10 cellular contexts compared by ENCODE assay signal in the genomic region with DNA sequence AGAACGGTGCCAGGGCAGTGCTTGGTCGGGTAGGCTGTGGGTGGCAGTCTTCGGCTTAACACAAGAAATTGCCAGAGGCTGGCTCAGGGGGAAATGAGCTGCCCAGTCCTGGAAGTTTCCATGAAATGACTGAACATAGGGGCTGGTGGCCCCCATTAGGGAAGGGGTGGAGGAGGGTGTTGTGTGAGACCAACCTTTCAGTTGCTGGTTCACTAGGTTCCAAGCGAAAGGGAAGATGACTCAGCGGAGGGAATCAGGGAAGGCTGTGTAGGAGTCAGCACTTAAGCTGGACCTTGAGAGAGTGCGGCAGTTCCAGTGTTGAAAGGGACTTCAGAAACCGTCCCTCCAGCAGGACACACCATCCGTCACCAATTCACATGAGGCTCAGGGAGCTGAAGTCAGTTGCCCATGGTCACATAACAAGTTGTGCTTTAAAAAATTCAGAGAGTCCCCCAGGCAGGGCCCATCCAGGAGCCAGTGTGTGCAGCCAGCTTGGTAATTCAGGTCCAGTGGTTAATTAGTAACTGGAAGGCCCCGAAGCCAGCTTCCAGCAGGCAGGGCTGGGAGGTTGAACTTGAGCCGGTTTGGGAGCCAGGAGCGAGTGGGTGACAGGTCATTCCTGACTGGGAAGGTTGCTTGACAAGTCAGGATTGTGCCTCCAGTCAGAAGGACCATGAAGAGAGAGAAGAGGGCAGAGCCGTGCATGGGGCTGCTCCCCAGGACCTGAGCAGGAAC. TPM values are rescaled to one million over a fixed set of nuclear protein-coding genes. Genes with fewer than 3 reads are reported as not detected.
DNase-seq lines count a peak whose midpoint lies in the region; ATAC-seq, FAIRE-seq and TF ChIP-seq lines count a peak whose summit lies in the region.
"Had no signal": no experiment of that assay in that cellular context is flagged by ENCODE, and none has a peak within 500 bp of the region (broad histone marks: within the 10 kb centered on the region; RNA-seq: fewer than 3 reads in every experiment).

A gene (plus strand): TSS at position 616 of the 735 bp plus-strand sequence. CDS start 7,469 bp downstream, outside the sequence.

- no peaks in the 10 kb centered on the region for H3K9me3 ChIP-seq in lower lobe of right lung
- H3K9me3 ChIP-seq: SJCRH30 had no signal

- no peak within 1 kb of the TSS for H3K4me3 Mint-ChIP-seq in natural killer cell treated with Interleukin-12 subunit alpha and Interleukin-12 subunit beta and Interleukin-15 and Interleukin-18, amount 100 ng/mL, for 72 hours

- FAIRE-seq in bronchial epithelial cell (lab: Jason Lieb, UNC), result no peak

- H3K36me3 Mint-ChIP-seq in natural killer cell treated with Interleukin-12 subunit alpha and Interleukin-12 subunit beta and Interleukin-15 and Interleukin-18, amount 100 ng/mL, for 72 hours, result no peaks in the 10 kb centered on the region

- peaks cover 4% of the 10 kb centered on the region for H3K4me1 ChIP-seq in lower lobe of right lung
- H3K4me1 ChIP-seq: SJCRH30 had no signal

- H3K27ac Mint-ChIP-seq in natural killer cell treated with Interleukin-12 subunit alpha and Interleukin-12 subunit beta and Interleukin-15 and Interleukin-18, amount 100 ng/mL, for 72 hours, result no peak within 1 kb of the TSS

- TF ChIP-seq CTCF in bronchial epithelial cell (IDR thresholded peaks at IDR 0.05; ENCODE audit: insufficient read depth, low read length, severe bottlenecking) (no peak), lower lobe of right lung (IDR thresholded peaks at IDR 0.05) (no peak), subcutaneous adipose tissue (IDR thresholded peaks at IDR 0.05; ENCODE audit: low read depth) (no peak), GM10266 (IDR thresholded peaks at IDR 0.05; ENCODE audit: control insufficient read depth, insufficient read depth, low read depth, missing control alignments) (no peak)

- H3K27me3 Mint-ChIP-seq in natural killer cell treated with Interleukin-12 subunit alpha and Interleukin-12 subunit beta and Interleukin-15 and Interleukin-18, amount 100 ng/mL, for 72 hours, result peaks cover 0 to 5% of the 10 kb centered on the region in 2 donors

- H3K4me3 ChIP-seq in bronchial epithelial cell (ENCODE audit: low read depth, low read length), result no peak within 1 kb of the TSS
- no peak within 1 kb of the TSS for H3K4me3 ChIP-seq in lower lobe of right lung
- H3K4me3 ChIP-seq: SJCRH30 had no signal

- DNase-seq in HuH-7 (ENCODE audit: low spot score) (peak; percentile 93), bronchial epithelial cell (ENCODE audit: low read depth) (peak; percentile 37), lower lobe of right lung (no peak), GM10266 (ENCODE audit: extremely low spot score) (no peak), putamen (ENCODE audit: low spot score) (no peak)
- DNase-seq in natural killer cell treated with Interleukin-12 subunit alpha and Interleukin-12 subunit beta and Interleukin-15 and Interleukin-18, amount 100 ng/mL, for 72 hours (ENCODE audit: low spot score), result no peak
- DNase-seq: NCI-H2081 treated with DMSO at 0.1 percent for 48 hours, SJCRH30 had no signal

- H3K4me1 Mint-ChIP-seq in natural killer cell treated with Interleukin-12 subunit alpha and Interleukin-12 subunit beta and Interleukin-15 and Interleukin-18, amount 100 ng/mL, for 72 hours (ENCODE audit: low read depth in 2 of 2), result no peaks in the 10 kb centered on the region

- peaks cover 2% of the 10 kb centered on the region for H3K27me3 ChIP-seq in bronchial epithelial cell (ENCODE audit: control insufficient read depth, insufficient read depth, low read length)
- no peaks in the 10 kb centered on the region for H3K27me3 ChIP-seq in lower lobe of right lung (ENCODE audit: low read depth)
- H3K27me3 ChIP-seq: SJCRH30 had no signal

- intact Hi-C loops in lower lobe of right lung (cut with DNase I), result no loop called here

- H3K9me3 Mint-ChIP-seq in natural killer cell treated with Interleukin-12 subunit alpha and Interleukin-12 subunit beta and Interleukin-15 and Interleukin-18, amount 100 ng/mL, for 72 hours, result no peaks in the 10 kb centered on the region

- peak; percentile 69 to 76 for ATAC-seq in lower lobe of right lung
- no peak for ATAC-seq in HG02610 (IDR thresholded peaks at IDR 0.05; ENCODE audit: unreplicated experiment)
- no peak for ATAC-seq in natural killer cell treated with Interleukin-12 subunit alpha and Interleukin-12 subunit beta and Interleukin-15 and Interleukin-18, amount 100 ng/mL, for 72 hours

- H3K36me3 ChIP-seq in bronchial epithelial cell (ENCODE audit: control insufficient read depth, insufficient read depth, low read length), result no peaks in the 10 kb centered on the region
- H3K36me3 ChIP-seq in lower lobe of right lung, result no peaks in the 10 kb centered on the region
- H3K36me3 ChIP-seq: SJCRH30 had no signal

- H3K27ac ChIP-seq in lower lobe of right lung, result no peak within 1 kb of the TSS
- H3K27ac ChIP-seq: SJCRH30 had no signal

RNA-seq across cellular contexts. Expression of the gene that starts here (rescaled TPM):
- total RNA-seq in bronchial epithelial cell (0.38 and 0.53 TPM in 2 replicates), lower lobe of right lung (1.2 TPM), subcutaneous adipose tissue (10 to 100 TPM in 3 of 4 donors, 1 to 10 TPM in 1; 5.5 to 22.4 (median 15.3) TPM)
- total RNA-seq in natural killer cell treated with Interleukin-12 subunit alpha and Interleukin-12 subunit beta and Interleukin-15 and Interleukin-18, amount 100 ng/mL, for 72 hours, result 1 to 10 TPM in 1 of 2 donors, under 1 TPM in 1; 0.57 to 1.7 TPM

Comparison
In these comparisons a context has a peak if more than half of its experiments do, and no peak if none do; other contexts are left out.
1. Peak in DNase-seq in bronchial epithelial cell; RNA of the gene not detected or under 1 TPM.
2. ATAC-seq: peak in lower lobe of right lung (2 of 2); none in HG02610 (single experiment) and natural killer cell treated with Interleukin-12 subunit alpha and Interleukin-12 subunit beta and Interleukin-15 and Interleukin-18, amount 100 ng/mL, for 72 hours (0 of 2).